In the genomic region with DNA sequence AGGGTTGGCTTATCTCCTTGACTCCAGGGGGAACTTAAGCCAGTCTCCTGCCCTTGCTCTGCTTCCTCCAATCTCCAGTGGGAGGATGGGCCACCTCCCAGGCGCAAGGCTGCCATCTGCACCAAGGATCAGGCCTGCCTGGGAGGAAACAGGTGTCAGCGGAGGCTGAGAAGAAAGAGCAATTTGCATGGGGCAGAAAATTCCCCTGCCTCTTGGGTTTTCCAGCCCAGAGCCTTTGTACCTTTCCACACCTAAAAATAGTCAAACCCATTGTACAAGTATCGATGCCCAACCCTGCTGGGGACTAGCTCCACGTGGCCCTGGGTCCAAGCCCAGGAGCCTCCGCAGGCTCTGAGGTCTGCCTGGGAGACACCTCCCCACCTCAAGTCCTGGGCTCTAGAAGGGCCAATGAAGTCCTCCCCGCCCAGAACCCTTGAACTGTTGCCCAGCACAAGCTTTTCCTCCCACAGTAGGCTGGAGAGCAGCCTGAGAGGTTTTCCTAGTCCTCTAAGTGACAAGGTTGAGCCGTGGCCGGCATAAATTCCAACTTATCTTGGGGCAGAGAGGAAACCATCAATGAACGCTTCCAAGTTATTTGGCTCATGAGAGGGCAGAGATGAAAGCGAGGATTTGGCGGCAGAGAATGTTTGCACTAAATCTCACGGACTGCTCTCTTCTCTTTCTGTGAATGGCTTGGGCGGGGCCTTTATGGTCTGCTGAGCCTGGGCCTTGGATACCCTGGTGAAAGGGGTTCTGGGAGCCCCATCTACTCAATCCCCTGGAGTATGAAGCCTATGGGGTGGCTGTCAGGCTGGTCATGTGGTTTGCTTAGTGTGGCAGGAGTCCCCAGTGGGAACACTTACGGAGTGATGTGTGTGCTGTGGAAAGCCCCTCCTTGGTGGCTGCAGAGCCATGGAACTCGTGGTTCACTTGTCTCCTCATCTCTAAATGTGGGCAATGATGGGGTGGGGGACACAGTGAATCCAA, we compare ENCODE assay signal across 1 cellular context.
TF ChIP-seq lines count a peak whose summit lies in the region.

No MANE protein-coding gene starts in this region.

TF ChIP-seq in GM12878, 131 proteins besides CTCF, POLR2A, EP300 and RAD21 (continued from another document):
- TF ChIP-seq SMARCA5 (IDR thresholded peaks at IDR 0.05) (peak; percentile 69; the same call in 1 of the 2 replicates), TBL1XR1 (IDR thresholded peaks at IDR 0.05; ENCODE audit: low read depth, low read length) (peak; percentile 45; the same call in 1 of the 2 replicates), BHLHE40 (IDR thresholded peaks at IDR 0.05; ENCODE audit: borderline replicate concordance in 1 of 2, low read depth in 2 of 2, low read length in 1 of 2) (peak in 1 of 2 experiments; percentile 25; a peak in 1 of 4 replicates), SP1 (IDR thresholded peaks at IDR 0.05; ENCODE audit: low read depth, low read length) (peak; percentile 18), CREB1 (IDR thresholded peaks at IDR 0.05; ENCODE audit: low read depth) (peak; percentile 6; the same call in 1 of the 2 replicates), EED (IDR thresholded peaks at IDR 0.05; ENCODE audit: low read depth) (peak; percentile 84), TCF7 (IDR thresholded peaks at IDR 0.05; ENCODE audit: borderline replicate concordance) (no peak), NBN (IDR thresholded peaks at IDR 0.05) (0 out of 2 replicates have a peak, but pooled peaks have one; percentile 16), POLR2AphosphoS5 (IDR thresholded peaks at IDR 0.05; ENCODE audit: low read length) (peak; percentile 22; the same call in 1 of the 2 replicates), SRF (IDR thresholded peaks at IDR 0.05; ENCODE audit: low read depth in 2 of 2, low read length in 2 of 2) (no peak), TCF12 (IDR thresholded peaks at IDR 0.05; ENCODE audit: low read depth, low read length) (peak; percentile 89), FOXM1 (IDR thresholded peaks at IDR 0.05; ENCODE audit: low read depth, low read length) (peak; percentile 38; the same call in 1 of the 2 replicates), MEF2A (IDR thresholded peaks at IDR 0.05; ENCODE audit: insufficient read depth, low read depth, low read length) (peak; percentile 88), YY1 (IDR thresholded peaks at IDR 0.05; ENCODE audit: low read depth, low read length) (peak; percentile 40; the same call in 1 of the 2 replicates), MXI1 (IDR thresholded peaks at IDR 0.05; ENCODE audit: low read depth, low read length) (no peak), RBBP5 (conservative IDR thresholded peaks at IDR 0.05) (no peak), EZH2 (IDR thresholded peaks at IDR 0.05; ENCODE audit: borderline replicate concordance, control insufficient read depth, low read depth, low read length) (no peak), MYC (IDR thresholded peaks at IDR 0.05; ENCODE audit: insufficient read depth, insufficient read length, insufficient replicate concordance, low read length, severe bottlenecking) (no peak), NR2F1 (conservative IDR thresholded peaks at IDR 0.05) (no peak), IKZF1 (conservative IDR thresholded peaks at IDR 0.05) (peak; percentile 87), IKZF2 (IDR thresholded peaks at IDR 0.05) (peak; percentile 68 to 79), PAX5 (IDR thresholded peaks at IDR 0.05; ENCODE audit: borderline replicate concordance, low read depth, low read length) (peak; percentile 77; the same call in 1 of the 2 replicates), ZNF24 (IDR thresholded peaks at IDR 0.05) (no peak), PAX8 (IDR thresholded peaks at IDR 0.05) (no peak), POU2F2 (IDR thresholded peaks at IDR 0.05; ENCODE audit: borderline replicate concordance, low read depth, low read length) (peak; percentile 90; the same call in 2 of the 3 replicates), RELA (IDR thresholded peaks at IDR 0.05; ENCODE audit: borderline replicate concordance, partially characterized antibody) (peak; percentile 87), ZBED1 (IDR thresholded peaks at IDR 0.05; ENCODE audit: borderline replicate concordance) (0 out of 2 replicates have a peak, but pooled peaks have one; percentile 37), ZNF217 (IDR thresholded peaks at IDR 0.05) (no peak), TAF1 (IDR thresholded peaks at IDR 0.05; ENCODE audit: borderline replicate concordance, low read depth, low read length) (0 out of 2 replicates have a peak, but pooled peaks have one; percentile 36), RAD51 (IDR thresholded peaks at IDR 0.05) (peak; percentile 45; the same call in 1 of the 2 replicates), RUNX3 (IDR thresholded peaks at IDR 0.05; ENCODE audit: low read length) (peak; percentile 49; the same call in 1 of the 2 replicates), JUNB (IDR thresholded peaks at IDR 0.05) (no peak), LARP7 (IDR thresholded peaks at IDR 0.05) (no peak), MTA3 (IDR thresholded peaks at IDR 0.05; ENCODE audit: borderline replicate concordance, low read length) (peak; percentile 50; the same call in 1 of the 2 replicates), MEF2B (IDR thresholded peaks at IDR 0.05; ENCODE audit: partially characterized antibody, poor library complexity, severe bottlenecking) (peak; percentile 86), BRCA1 (IDR thresholded peaks at IDR 0.05; ENCODE audit: low read depth, low read length) (no peak), CREM (IDR thresholded peaks at IDR 0.05; ENCODE audit: low read depth) (peak; percentile 39; the same call in 1 of the 2 replicates), TCF3 (IDR thresholded peaks at IDR 0.05; ENCODE audit: borderline replicate concordance, insufficient read depth, low read depth, low read length) (peak; percentile 77; the same call in 1 of the 2 replicates)
- TF ChIP-seq, protein P1, sequence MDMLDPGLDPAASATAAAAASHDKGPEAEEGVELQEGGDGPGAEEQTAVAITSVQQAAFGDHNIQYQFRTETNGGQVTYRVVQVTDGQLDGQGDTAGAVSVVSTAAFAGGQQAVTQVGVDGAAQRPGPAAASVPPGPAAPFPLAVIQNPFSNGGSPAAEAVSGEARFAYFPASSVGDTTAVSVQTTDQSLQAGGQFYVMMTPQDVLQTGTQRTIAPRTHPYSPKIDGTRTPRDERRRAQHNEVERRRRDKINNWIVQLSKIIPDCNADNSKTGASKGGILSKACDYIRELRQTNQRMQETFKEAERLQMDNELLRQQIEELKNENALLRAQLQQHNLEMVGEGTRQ (IDR thresholded peaks at IDR 0.05; ENCODE audit: borderline replicate concordance, low read depth, low read length): no peak; the same call in 1 of the 2 replicates
- TF ChIP-seq, protein P2, sequence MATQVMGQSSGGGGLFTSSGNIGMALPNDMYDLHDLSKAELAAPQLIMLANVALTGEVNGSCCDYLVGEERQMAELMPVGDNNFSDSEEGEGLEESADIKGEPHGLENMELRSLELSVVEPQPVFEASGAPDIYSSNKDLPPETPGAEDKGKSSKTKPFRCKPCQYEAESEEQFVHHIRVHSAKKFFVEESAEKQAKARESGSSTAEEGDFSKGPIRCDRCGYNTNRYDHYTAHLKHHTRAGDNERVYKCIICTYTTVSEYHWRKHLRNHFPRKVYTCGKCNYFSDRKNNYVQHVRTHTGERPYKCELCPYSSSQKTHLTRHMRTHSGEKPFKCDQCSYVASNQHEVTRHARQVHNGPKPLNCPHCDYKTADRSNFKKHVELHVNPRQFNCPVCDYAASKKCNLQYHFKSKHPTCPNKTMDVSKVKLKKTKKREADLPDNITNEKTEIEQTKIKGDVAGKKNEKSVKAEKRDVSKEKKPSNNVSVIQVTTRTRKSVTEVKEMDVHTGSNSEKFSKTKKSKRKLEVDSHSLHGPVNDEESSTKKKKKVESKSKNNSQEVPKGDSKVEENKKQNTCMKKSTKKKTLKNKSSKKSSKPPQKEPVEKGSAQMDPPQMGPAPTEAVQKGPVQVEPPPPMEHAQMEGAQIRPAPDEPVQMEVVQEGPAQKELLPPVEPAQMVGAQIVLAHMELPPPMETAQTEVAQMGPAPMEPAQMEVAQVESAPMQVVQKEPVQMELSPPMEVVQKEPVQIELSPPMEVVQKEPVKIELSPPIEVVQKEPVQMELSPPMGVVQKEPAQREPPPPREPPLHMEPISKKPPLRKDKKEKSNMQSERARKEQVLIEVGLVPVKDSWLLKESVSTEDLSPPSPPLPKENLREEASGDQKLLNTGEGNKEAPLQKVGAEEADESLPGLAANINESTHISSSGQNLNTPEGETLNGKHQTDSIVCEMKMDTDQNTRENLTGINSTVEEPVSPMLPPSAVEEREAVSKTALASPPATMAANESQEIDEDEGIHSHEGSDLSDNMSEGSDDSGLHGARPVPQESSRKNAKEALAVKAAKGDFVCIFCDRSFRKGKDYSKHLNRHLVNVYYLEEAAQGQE (IDR thresholded peaks at IDR 0.05; ENCODE audit: low read depth, low read length): peak; percentile 27; the same call in 1 of the 2 replicates
- TF ChIP-seq, protein P3, sequence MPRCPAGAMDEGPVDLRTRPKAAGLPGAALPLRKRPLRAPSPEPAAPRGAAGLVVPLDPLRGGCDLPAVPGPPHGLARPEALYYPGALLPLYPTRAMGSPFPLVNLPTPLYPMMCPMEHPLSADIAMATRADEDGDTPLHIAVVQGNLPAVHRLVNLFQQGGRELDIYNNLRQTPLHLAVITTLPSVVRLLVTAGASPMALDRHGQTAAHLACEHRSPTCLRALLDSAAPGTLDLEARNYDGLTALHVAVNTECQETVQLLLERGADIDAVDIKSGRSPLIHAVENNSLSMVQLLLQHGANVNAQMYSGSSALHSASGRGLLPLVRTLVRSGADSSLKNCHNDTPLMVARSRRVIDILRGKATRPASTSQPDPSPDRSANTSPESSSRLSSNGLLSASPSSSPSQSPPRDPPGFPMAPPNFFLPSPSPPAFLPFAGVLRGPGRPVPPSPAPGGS (IDR thresholded peaks at IDR 0.05; ENCODE audit: borderline replicate concordance, insufficient read depth, low read depth, low read length, poor library complexity, severe bottlenecking): peak; percentile 53
- TF ChIP-seq, protein P4, sequence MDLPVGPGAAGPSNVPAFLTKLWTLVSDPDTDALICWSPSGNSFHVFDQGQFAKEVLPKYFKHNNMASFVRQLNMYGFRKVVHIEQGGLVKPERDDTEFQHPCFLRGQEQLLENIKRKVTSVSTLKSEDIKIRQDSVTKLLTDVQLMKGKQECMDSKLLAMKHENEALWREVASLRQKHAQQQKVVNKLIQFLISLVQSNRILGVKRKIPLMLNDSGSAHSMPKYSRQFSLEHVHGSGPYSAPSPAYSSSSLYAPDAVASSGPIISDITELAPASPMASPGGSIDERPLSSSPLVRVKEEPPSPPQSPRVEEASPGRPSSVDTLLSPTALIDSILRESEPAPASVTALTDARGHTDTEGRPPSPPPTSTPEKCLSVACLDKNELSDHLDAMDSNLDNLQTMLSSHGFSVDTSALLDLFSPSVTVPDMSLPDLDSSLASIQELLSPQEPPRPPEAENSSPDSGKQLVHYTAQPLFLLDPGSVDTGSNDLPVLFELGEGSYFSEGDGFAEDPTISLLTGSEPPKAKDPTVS (IDR thresholded peaks at IDR 0.05; ENCODE audit: low read depth, low read length): no peak
- TF ChIP-seq, protein P5, sequence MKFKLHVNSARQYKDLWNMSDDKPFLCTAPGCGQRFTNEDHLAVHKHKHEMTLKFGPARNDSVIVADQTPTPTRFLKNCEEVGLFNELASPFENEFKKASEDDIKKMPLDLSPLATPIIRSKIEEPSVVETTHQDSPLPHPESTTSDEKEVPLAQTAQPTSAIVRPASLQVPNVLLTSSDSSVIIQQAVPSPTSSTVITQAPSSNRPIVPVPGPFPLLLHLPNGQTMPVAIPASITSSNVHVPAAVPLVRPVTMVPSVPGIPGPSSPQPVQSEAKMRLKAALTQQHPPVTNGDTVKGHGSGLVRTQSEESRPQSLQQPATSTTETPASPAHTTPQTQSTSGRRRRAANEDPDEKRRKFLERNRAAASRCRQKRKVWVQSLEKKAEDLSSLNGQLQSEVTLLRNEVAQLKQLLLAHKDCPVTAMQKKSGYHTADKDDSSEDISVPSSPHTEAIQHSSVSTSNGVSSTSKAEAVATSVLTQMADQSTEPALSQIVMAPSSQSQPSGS (IDR thresholded peaks at IDR 0.05; ENCODE audit: low read length): peak; percentile 36; the same call in 1 of the 2 replicates
- TF ChIP-seq, protein P6, sequence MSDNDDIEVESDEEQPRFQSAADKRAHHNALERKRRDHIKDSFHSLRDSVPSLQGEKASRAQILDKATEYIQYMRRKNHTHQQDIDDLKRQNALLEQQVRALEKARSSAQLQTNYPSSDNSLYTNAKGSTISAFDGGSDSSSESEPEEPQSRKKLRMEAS (IDR thresholded peaks at IDR 0.05; ENCODE audit: low read depth, low read length): peak; percentile 68
- TF ChIP-seq, protein P7, sequence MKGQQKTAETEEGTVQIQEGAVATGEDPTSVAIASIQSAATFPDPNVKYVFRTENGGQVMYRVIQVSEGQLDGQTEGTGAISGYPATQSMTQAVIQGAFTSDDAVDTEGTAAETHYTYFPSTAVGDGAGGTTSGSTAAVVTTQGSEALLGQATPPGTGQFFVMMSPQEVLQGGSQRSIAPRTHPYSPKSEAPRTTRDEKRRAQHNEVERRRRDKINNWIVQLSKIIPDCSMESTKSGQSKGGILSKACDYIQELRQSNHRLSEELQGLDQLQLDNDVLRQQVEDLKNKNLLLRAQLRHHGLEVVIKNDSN (IDR thresholded peaks at IDR 0.05; ENCODE audit: borderline replicate concordance, extremely low read length, insufficient read depth, low read depth, low read length): no peak
- TF ChIP-seq, protein P8, sequence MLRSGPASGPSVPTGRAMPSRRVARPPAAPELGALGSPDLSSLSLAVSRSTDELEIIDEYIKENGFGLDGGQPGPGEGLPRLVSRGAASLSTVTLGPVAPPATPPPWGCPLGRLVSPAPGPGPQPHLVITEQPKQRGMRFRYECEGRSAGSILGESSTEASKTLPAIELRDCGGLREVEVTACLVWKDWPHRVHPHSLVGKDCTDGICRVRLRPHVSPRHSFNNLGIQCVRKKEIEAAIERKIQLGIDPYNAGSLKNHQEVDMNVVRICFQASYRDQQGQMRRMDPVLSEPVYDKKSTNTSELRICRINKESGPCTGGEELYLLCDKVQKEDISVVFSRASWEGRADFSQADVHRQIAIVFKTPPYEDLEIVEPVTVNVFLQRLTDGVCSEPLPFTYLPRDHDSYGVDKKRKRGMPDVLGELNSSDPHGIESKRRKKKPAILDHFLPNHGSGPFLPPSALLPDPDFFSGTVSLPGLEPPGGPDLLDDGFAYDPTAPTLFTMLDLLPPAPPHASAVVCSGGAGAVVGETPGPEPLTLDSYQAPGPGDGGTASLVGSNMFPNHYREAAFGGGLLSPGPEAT (IDR thresholded peaks at IDR 0.05; ENCODE audit: low read depth): peak; percentile 50; the same call in 1 of the 2 replicates
